ENCODE assay signal across 28 cellular contexts in genomic region chr6:20448828-20449227, GRCh38.
"Had no signal": no experiment of that assay in that cellular context is flagged by ENCODE, and none has a peak within 500 bp of the region (broad histone marks: within the 10 kb centered on the region; RNA-seq: fewer than 3 reads in every experiment).

No MANE protein-coding gene starts in this region.

- H3K9me3 ChIP-seq: adrenal gland, ascending aorta, esophagus squamous epithelium, gastrocnemius medialis, stomach, suprapubic skin had no signal

- H3K9me3 Mint-ChIP-seq: activated T-cell treated with anti-CD3 and anti-CD28 coated beads, Interleukin-2, amount 50 U/mL, for 24 hours; activated T-helper 17 cell treated with anti-CD3 and anti-CD28 coated beads, Interleukin-2, amount 50 U/mL, for 72 hours; natural killer cell treated with Interleukin-12 subunit alpha and Interleukin-12 subunit beta and Interleukin-15 and Interleukin-18, amount 100 ng/mL, for 72 hours; stimulated activated memory B cell treated with anti-CD40 and anti-IgM and Interleukin-4, amounts not matched to agents 10 μg/mL and 1 μg/mL and 100 μg/mL, for 72 hours had no signal

- H3K36me3 ChIP-seq: adrenal gland, ascending aorta, esophagus squamous epithelium, gastrocnemius medialis, suprapubic skin, tibial nerve had no signal

- FAIRE-seq: TTC549, urothelium cell line had no signal

- DNase-seq: activated CD4-positive, alpha-beta T cell treated with anti-CD3 and anti-CD28 coated beads for 1 hour; activated CD4-positive, alpha-beta T cell treated with anti-CD3 and anti-CD28 coated beads, Interleukin-2, amount 50 U/mL, for 4 hours; activated CD8-positive, alpha-beta memory T cell treated with anti-CD3 and anti-CD28 coated beads for 24 hours; activated CD8-positive, alpha-beta memory T cell treated with anti-CD3 and anti-CD28 coated beads, Interleukin-2, amount 50 U/mL, for 4 hours; activated naive CD4-positive, alpha-beta T cell; activated T-cell treated with anti-CD3 and anti-CD28 coated beads, Interleukin-2, amount 50 U/mL, for 24 hours; adrenal gland; endodermal cell; esophagus squamous epithelium; gastrocnemius medialis; islet precursor cell; midbrain; nucleus accumbens; stimulated activated CD4-positive, alpha-beta T cell treated with anti-CD3 and anti-CD28 coated beads, Interleukin-15, amount 100 ng/mL, for 24 hours; stomach; WERI-Rb-1 had no signal

- H3K27ac Mint-ChIP-seq: activated naive CD8-positive, alpha-beta T cell; activated T-cell treated with anti-CD3 and anti-CD28 coated beads, Interleukin-2, amount 50 U/mL, for 24 hours; activated T-helper 17 cell treated with anti-CD3 and anti-CD28 coated beads, Interleukin-2, amount 50 U/mL, for 72 hours; endodermal cell; stimulated activated memory B cell treated with anti-CD40 and anti-IgM and Interleukin-4, amounts not matched to agents 10 μg/mL and 1 μg/mL and 100 μg/mL, for 72 hours had no signal

- H3K4me3 ChIP-seq: adrenal gland, ascending aorta, coronary artery, esophagus squamous epithelium, gastrocnemius medialis, smooth muscle cell, stomach, suprapubic skin, tibial nerve had no signal

- H3K27ac ChIP-seq: adrenal gland, ascending aorta, coronary artery, esophagus squamous epithelium, stomach, suprapubic skin, tibial nerve, WERI-Rb-1 had no signal

- H3K4me3 Mint-ChIP-seq: activated naive CD8-positive, alpha-beta T cell; activated T-cell treated with anti-CD3 and anti-CD28 coated beads, Interleukin-2, amount 50 U/mL, for 24 hours; activated T-helper 17 cell treated with anti-CD3 and anti-CD28 coated beads, Interleukin-2, amount 50 U/mL, for 72 hours; endodermal cell; natural killer cell treated with Interleukin-12 subunit alpha and Interleukin-12 subunit beta and Interleukin-15 and Interleukin-18, amount 100 ng/mL, for 72 hours; stimulated activated memory B cell treated with anti-CD40 and anti-IgM and Interleukin-4, amounts not matched to agents 10 μg/mL and 1 μg/mL and 100 μg/mL, for 72 hours had no signal

- H3K4me2 ChIP-seq: smooth muscle cell had no signal

- H3K4me1 ChIP-seq: adrenal gland, suprapubic skin had no signal

- H3K27me3 Mint-ChIP-seq: activated naive CD8-positive, alpha-beta T cell; activated T-cell treated with anti-CD3 and anti-CD28 coated beads, Interleukin-2, amount 50 U/mL, for 24 hours; activated T-helper 17 cell treated with anti-CD3 and anti-CD28 coated beads, Interleukin-2, amount 50 U/mL, for 72 hours; natural killer cell treated with Interleukin-12 subunit alpha and Interleukin-12 subunit beta and Interleukin-15 and Interleukin-18, amount 100 ng/mL, for 72 hours; stimulated activated memory B cell treated with anti-CD40 and anti-IgM and Interleukin-4, amounts not matched to agents 10 μg/mL and 1 μg/mL and 100 μg/mL, for 72 hours had no signal

- H3K27me3 ChIP-seq: adrenal gland, ascending aorta, esophagus squamous epithelium, gastrocnemius medialis, stomach, suprapubic skin, tibial nerve had no signal

- ATAC-seq: activated T-helper 17 cell treated with anti-CD3 and anti-CD28 coated beads, Interleukin-2, amount 50 U/mL, for 72 hours; gastrocnemius medialis; natural killer cell treated with Interleukin-12 subunit alpha and Interleukin-12 subunit beta and Interleukin-15 and Interleukin-18, amount 100 ng/mL, for 72 hours; sciatic nerve; stimulated activated memory B cell treated with anti-CD40 and anti-IgM and Interleukin-4, amounts not matched to agents 10 μg/mL and 1 μg/mL and 100 μg/mL, for 72 hours had no signal
